Comparison of ENCODE assay signal across 24 cellular contexts in the genomic region with DNA sequence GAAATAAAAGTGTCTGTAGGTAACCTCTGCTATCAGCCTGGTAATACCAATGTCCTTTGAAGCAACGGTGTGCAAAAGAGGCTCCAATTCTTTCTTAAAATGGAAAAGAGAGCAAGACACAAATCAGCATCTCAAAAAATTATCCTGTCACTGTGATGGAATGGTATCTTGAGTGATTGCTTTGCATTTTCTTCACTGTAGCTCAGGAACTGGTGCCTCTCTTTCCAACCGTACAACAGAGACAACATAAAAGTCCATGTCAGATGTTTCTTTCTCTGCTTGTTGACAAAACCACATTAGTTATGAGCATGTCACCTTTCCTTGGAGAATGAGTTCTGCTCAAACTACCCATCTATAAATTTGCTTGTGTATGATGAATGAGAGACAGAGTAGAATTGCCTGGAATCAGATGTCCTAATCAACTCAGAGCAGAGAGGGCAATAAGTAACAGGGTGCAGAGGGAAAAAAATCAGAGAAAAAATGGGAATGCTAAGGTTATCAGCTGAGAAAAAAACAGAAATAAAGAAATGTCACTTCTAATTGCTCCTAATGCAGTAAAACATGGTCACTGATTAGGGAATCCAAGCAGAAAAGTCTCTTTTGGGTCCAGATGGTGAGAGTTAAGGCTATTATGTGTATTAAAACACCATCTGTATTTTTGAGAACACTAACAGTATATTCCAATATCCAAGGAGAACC.
"Had no signal": no experiment of that assay in that cellular context is flagged by ENCODE, and none has a peak within 500 bp of the region (broad histone marks: within the 10 kb centered on the region; RNA-seq: fewer than 3 reads in every experiment).

No MANE protein-coding gene starts in this region.

- H3K27me3 ChIP-seq: body of pancreas, cardiac muscle cell, hepatocyte, pancreas, thyroid gland had no signal

- H3K9me3 ChIP-seq: body of pancreas, pancreas, psoas muscle, thyroid gland had no signal

- H3K36me3 ChIP-seq: cardiac muscle cell, left ventricle myocardium inferior, pancreas, thyroid gland had no signal

- H3K79me2 ChIP-seq: hepatocyte had no signal

- H3K9me3 Mint-ChIP-seq: activated naive CD4-positive, alpha-beta T cell treated with anti-CD3 and anti-CD28 coated beads, Interleukin-2, amount 10 ng/mL, durations not matched to agents 7 days and 5 days; activated T-cell treated with anti-CD3 and anti-CD28 coated beads, Interleukin-2, amount 50 U/mL, for 72 hours; immature natural killer cell; naive thymus-derived CD8-positive, alpha-beta T cell; stimulated activated naive CD8-positive, alpha-beta T cell treated with anti-CD3 and anti-CD28 coated beads, Interleukin-15, Interleukin-2, amounts not matched to agents 100 ng/mL and 50 ng/mL, for 24 hours had no signal

- H3K4me3 ChIP-seq: body of pancreas, cardiac muscle cell, hepatocyte, left ventricle myocardium inferior, pancreas, psoas muscle, skin epidermis, thyroid gland had no signal

- H3K27ac Mint-ChIP-seq: activated naive CD4-positive, alpha-beta T cell treated with anti-CD3 and anti-CD28 coated beads, Interleukin-2, amount 10 ng/mL, durations not matched to agents 7 days and 5 days; activated T-cell treated with anti-CD3 and anti-CD28 coated beads, Interleukin-2, amount 50 U/mL, for 72 hours; dendritic cell treated with granulocyte-macrophage colony-stimulating factor and Interleukin-4, amounts not matched to agents 40 ng/mL and 50 ng/mL, for 4 days; immature natural killer cell; naive thymus-derived CD8-positive, alpha-beta T cell; stimulated activated naive CD8-positive, alpha-beta T cell treated with anti-CD3 and anti-CD28 coated beads, Interleukin-15, Interleukin-2, amounts not matched to agents 100 ng/mL and 50 ng/mL, for 24 hours had no signal

- ATAC-seq: body of pancreas; naive thymus-derived CD8-positive, alpha-beta T cell; psoas muscle; right cardiac atrium had no signal

- H3K4me1 Mint-ChIP-seq: activated naive CD4-positive, alpha-beta T cell treated with anti-CD3 and anti-CD28 coated beads, Interleukin-2, amount 10 ng/mL, durations not matched to agents 7 days and 5 days; immature natural killer cell; naive thymus-derived CD8-positive, alpha-beta T cell had no signal

- DNase-seq: activated CD4-positive, alpha-beta T cell treated with anti-CD3 and anti-CD28 coated beads for 4 hours; activated CD4-positive, alpha-beta T cell treated with anti-CD3 and anti-CD28 coated beads, Interleukin-2, amount 50 U/mL, for 48 hours; activated CD4-positive, CD25-positive, alpha-beta regulatory T cell; activated CD8-positive, alpha-beta memory T cell treated with anti-CD3 and anti-CD28 coated beads, Interleukin-2, amount 50 U/mL, for 48 hours; activated effector memory CD4-positive, alpha-beta T cell treated with Interleukin-2 at 50 U/mL for 16 hours; activated naive CD4-positive, alpha-beta T cell treated with anti-CD3 and anti-CD28 coated beads, Interleukin-2, amount 10 ng/mL, durations not matched to agents 7 days and 5 days; effector CD4-positive, alpha-beta T cell; erythroblast; foreskin fibroblast; immature natural killer cell; left ventricle myocardium inferior; naive thymus-derived CD8-positive, alpha-beta T cell; pancreas; psoas muscle; right cardiac atrium; stimulated activated CD4-positive, alpha-beta T cell treated with anti-CD3 and anti-CD28 coated beads, Interleukin-1b, Interleukin-23, amount 100 ng/mL, for 48 hours; thyroid gland had no signal

- H3K27me3 Mint-ChIP-seq: dendritic cell treated with granulocyte-macrophage colony-stimulating factor and Interleukin-4, amounts not matched to agents 40 ng/mL and 50 ng/mL, for 4 days had no signal

- H2AFZ ChIP-seq: hepatocyte had no signal

- H3K4me3 Mint-ChIP-seq: activated naive CD4-positive, alpha-beta T cell treated with anti-CD3 and anti-CD28 coated beads, Interleukin-2, amount 10 ng/mL, durations not matched to agents 7 days and 5 days; activated T-cell treated with anti-CD3 and anti-CD28 coated beads, Interleukin-2, amount 50 U/mL, for 72 hours; dendritic cell treated with granulocyte-macrophage colony-stimulating factor and Interleukin-4, amounts not matched to agents 40 ng/mL and 50 ng/mL, for 4 days; immature natural killer cell; naive thymus-derived CD8-positive, alpha-beta T cell; stimulated activated naive CD8-positive, alpha-beta T cell treated with anti-CD3 and anti-CD28 coated beads, Interleukin-15, Interleukin-2, amounts not matched to agents 100 ng/mL and 50 ng/mL, for 24 hours had no signal

- H3K4me2 ChIP-seq: hepatocyte had no signal

- H3K27ac ChIP-seq: body of pancreas, cardiac muscle cell, hepatocyte, left ventricle myocardium inferior, pancreas, psoas muscle, skin epidermis, thyroid gland had no signal

- H3K36me3 Mint-ChIP-seq: activated naive CD4-positive, alpha-beta T cell treated with anti-CD3 and anti-CD28 coated beads, Interleukin-2, amount 10 ng/mL, durations not matched to agents 7 days and 5 days; naive thymus-derived CD8-positive, alpha-beta T cell had no signal

- H3K4me1 ChIP-seq: body of pancreas, left ventricle myocardium inferior, pancreas, psoas muscle, thyroid gland had no signal
